1 cellular context compared by ENCODE assay signal in the genomic region with DNA sequence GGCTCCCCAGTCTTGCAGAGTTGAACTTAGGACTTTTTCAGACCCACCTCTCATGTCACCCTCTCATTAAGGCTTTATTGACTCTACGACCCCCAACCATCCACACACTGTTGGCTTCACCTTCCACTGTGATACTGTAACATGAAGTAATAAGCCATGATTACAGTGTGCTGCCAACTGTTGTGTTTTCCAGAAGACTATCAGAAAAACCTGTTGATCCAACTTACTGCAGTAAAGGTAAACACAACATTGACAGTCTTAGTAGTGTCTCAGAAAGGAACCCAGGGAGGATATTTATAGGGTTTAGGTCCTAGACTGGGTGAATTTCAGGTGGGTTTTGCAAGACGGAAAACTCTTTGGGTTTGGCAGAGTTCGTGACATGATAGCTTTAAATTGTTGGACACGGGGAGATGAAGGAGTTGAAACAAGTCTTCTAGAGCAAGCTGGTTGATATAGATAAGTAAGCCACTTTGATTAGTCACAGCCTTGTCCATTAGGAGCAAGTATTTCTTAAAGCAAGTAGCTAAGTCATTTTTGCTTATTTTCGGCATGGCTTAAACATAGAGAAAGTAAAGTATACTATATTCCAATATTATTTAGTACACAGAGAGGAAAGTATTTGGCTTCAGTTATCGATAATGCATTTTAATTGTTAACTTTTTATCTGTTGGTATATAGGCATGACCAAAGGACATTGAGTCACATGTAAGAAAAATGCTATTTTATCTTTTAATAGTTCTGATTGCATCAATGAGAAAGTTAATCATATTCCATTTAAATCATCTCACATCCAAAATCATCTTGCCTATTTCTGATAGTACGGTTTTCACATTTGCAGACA.
TF ChIP-seq lines count a peak whose summit lies in the region.

No MANE protein-coding gene starts in this region.

TF ChIP-seq in K562, 482 proteins besides CTCF, POLR2A, EP300 and RAD21 (continued from another document and continues in another):
- TF ChIP-seq, protein P1, sequence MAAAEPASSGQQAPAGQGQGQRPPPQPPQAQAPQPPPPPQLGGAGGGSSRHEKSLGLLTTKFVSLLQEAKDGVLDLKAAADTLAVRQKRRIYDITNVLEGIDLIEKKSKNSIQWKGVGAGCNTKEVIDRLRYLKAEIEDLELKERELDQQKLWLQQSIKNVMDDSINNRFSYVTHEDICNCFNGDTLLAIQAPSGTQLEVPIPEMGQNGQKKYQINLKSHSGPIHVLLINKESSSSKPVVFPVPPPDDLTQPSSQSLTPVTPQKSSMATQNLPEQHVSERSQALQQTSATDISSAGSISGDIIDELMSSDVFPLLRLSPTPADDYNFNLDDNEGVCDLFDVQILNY (CRISPR knock-in tag; IDR thresholded peaks at IDR 0.05) = no peak
- no peak for TF ChIP-seq CCAR2 (IDR thresholded peaks at IDR 0.05; ENCODE audit: low read depth, low read length)
- TF ChIP-seq NR4A1 (CRISPR knock-in tag; IDR thresholded peaks at IDR 0.05) = no peak
- no peak for TF ChIP-seq NR4A1 (tag; IDR thresholded peaks at IDR 0.05)
- TF ChIP-seq XRCC5 (IDR thresholded peaks at IDR 0.05; ENCODE audit: low read depth, low read length) = no peak
- TF ChIP-seq SNRNP70 (optimal IDR thresholded peaks at IDR 0.05; ENCODE audit: low read depth, low read length) = no peak
- TF ChIP-seq, protein P2, sequence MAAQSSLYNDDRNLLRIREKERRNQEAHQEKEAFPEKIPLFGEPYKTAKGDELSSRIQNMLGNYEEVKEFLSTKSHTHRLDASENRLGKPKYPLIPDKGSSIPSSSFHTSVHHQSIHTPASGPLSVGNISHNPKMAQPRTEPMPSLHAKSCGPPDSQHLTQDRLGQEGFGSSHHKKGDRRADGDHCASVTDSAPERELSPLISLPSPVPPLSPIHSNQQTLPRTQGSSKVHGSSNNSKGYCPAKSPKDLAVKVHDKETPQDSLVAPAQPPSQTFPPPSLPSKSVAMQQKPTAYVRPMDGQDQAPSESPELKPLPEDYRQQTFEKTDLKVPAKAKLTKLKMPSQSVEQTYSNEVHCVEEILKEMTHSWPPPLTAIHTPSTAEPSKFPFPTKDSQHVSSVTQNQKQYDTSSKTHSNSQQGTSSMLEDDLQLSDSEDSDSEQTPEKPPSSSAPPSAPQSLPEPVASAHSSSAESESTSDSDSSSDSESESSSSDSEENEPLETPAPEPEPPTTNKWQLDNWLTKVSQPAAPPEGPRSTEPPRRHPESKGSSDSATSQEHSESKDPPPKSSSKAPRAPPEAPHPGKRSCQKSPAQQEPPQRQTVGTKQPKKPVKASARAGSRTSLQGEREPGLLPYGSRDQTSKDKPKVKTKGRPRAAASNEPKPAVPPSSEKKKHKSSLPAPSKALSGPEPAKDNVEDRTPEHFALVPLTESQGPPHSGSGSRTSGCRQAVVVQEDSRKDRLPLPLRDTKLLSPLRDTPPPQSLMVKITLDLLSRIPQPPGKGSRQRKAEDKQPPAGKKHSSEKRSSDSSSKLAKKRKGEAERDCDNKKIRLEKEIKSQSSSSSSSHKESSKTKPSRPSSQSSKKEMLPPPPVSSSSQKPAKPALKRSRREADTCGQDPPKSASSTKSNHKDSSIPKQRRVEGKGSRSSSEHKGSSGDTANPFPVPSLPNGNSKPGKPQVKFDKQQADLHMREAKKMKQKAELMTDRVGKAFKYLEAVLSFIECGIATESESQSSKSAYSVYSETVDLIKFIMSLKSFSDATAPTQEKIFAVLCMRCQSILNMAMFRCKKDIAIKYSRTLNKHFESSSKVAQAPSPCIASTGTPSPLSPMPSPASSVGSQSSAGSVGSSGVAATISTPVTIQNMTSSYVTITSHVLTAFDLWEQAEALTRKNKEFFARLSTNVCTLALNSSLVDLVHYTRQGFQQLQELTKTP (IDR thresholded peaks at IDR 0.05; ENCODE audit: low read depth in 1 of 2, partially characterized antibody in 2 of 2) = peak in 1 of 2 experiments; percentile 50
- no peak; the same call in 1 of the 2 replicates for TF ChIP-seq MAFK (IDR thresholded peaks at IDR 0.05; ENCODE audit: low read length)
- TF ChIP-seq, protein P3, sequence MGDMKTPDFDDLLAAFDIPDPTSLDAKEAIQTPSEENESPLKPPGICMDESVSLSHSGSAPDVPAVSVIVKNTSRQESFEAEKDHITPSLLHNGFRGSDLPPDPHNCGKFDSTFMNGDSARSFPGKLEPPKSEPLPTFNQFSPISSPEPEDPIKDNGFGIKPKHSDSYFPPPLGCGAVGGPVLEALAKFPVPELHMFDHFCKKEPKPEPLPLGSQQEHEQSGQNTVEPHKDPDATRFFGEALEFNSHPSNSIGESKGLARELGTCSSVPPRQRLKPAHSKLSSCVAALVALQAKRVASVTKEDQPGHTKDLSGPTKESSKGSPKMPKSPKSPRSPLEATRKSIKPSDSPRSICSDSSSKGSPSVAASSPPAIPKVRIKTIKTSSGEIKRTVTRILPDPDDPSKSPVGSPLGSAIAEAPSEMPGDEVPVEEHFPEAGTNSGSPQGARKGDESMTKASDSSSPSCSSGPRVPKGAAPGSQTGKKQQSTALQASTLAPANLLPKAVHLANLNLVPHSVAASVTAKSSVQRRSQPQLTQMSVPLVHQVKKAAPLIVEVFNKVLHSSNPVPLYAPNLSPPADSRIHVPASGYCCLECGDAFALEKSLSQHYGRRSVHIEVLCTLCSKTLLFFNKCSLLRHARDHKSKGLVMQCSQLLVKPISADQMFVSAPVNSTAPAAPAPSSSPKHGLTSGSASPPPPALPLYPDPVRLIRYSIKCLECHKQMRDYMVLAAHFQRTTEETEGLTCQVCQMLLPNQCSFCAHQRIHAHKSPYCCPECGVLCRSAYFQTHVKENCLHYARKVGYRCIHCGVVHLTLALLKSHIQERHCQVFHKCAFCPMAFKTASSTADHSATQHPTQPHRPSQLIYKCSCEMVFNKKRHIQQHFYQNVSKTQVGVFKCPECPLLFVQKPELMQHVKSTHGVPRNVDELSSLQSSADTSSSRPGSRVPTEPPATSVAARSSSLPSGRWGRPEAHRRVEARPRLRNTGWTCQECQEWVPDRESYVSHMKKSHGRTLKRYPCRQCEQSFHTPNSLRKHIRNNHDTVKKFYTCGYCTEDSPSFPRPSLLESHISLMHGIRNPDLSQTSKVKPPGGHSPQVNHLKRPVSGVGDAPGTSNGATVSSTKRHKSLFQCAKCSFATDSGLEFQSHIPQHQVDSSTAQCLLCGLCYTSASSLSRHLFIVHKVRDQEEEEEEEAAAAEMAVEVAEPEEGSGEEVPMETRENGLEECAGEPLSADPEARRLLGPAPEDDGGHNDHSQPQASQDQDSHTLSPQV (IDR thresholded peaks at IDR 0.05) = peak; percentile 54
- no peak for TF ChIP-seq ZKSCAN1 (IDR thresholded peaks at IDR 0.05; ENCODE audit: low read depth, low read length)
- no peak for TF ChIP-seq RBM25 (IDR thresholded peaks at IDR 0.05; ENCODE audit: low read depth, low read length, severe bottlenecking)
- no peak for TF ChIP-seq RBM15 (IDR thresholded peaks at IDR 0.05; ENCODE audit: insufficient read depth, low read length)
- TF ChIP-seq, protein P4, sequence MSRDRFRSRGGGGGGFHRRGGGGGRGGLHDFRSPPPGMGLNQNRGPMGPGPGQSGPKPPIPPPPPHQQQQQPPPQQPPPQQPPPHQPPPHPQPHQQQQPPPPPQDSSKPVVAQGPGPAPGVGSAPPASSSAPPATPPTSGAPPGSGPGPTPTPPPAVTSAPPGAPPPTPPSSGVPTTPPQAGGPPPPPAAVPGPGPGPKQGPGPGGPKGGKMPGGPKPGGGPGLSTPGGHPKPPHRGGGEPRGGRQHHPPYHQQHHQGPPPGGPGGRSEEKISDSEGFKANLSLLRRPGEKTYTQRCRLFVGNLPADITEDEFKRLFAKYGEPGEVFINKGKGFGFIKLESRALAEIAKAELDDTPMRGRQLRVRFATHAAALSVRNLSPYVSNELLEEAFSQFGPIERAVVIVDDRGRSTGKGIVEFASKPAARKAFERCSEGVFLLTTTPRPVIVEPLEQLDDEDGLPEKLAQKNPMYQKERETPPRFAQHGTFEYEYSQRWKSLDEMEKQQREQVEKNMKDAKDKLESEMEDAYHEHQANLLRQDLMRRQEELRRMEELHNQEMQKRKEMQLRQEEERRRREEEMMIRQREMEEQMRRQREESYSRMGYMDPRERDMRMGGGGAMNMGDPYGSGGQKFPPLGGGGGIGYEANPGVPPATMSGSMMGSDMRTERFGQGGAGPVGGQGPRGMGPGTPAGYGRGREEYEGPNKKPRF (IDR thresholded peaks at IDR 0.05; ENCODE audit: low read depth, low read length) = no peak
- TF ChIP-seq NFE2 (IDR thresholded peaks at IDR 0.05; ENCODE audit: low read depth) = peak; percentile 63
- TF ChIP-seq MCM5 (IDR thresholded peaks at IDR 0.05; ENCODE audit: low read depth) = no peak
- peak; percentile 78 for TF ChIP-seq CBFA2T2 (conservative IDR thresholded peaks at IDR 0.05)
- peak; percentile 44 for TF ChIP-seq CCNT2 (IDR thresholded peaks at IDR 0.05; ENCODE audit: borderline replicate concordance, extremely low read depth, insufficient read length, low read depth, low read length)
- peak; percentile 97 for TF ChIP-seq ARID1B (IDR thresholded peaks at IDR 0.05)
- no peak for TF ChIP-seq IFI16 (CRISPR knock-in tag; IDR thresholded peaks at IDR 0.05)
- no peak for TF ChIP-seq MCM3 (IDR thresholded peaks at IDR 0.05)
- TF ChIP-seq ZNF347 (CRISPR knock-in tag; IDR thresholded peaks at IDR 0.05; ENCODE audit: low read depth) = no peak
- TF ChIP-seq PURB (CRISPR knock-in tag; IDR thresholded peaks at IDR 0.05; ENCODE audit: low read depth) = no peak
- TF ChIP-seq MBD2 (IDR thresholded peaks at IDR 0.05; ENCODE audit: borderline replicate concordance, low read depth) = peak; percentile 49; the same call in 1 of the 2 replicates
- no peak for TF ChIP-seq PTTG1 (tag; IDR thresholded peaks at IDR 0.05; ENCODE audit: low read depth)
- TF ChIP-seq SMAD4 (CRISPR knock-in tag; conservative IDR thresholded peaks at IDR 0.05) = no peak
- no peak for TF ChIP-seq MYNN (IDR thresholded peaks at IDR 0.05)
- no peak for TF ChIP-seq MYNN (CRISPR knock-in tag; IDR thresholded peaks at IDR 0.05)
- TF ChIP-seq, protein P5, sequence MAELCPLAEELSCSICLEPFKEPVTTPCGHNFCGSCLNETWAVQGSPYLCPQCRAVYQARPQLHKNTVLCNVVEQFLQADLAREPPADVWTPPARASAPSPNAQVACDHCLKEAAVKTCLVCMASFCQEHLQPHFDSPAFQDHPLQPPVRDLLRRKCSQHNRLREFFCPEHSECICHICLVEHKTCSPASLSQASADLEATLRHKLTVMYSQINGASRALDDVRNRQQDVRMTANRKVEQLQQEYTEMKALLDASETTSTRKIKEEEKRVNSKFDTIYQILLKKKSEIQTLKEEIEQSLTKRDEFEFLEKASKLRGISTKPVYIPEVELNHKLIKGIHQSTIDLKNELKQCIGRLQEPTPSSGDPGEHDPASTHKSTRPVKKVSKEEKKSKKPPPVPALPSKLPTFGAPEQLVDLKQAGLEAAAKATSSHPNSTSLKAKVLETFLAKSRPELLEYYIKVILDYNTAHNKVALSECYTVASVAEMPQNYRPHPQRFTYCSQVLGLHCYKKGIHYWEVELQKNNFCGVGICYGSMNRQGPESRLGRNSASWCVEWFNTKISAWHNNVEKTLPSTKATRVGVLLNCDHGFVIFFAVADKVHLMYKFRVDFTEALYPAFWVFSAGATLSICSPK (IDR thresholded peaks at IDR 0.05; ENCODE audit: borderline replicate concordance) = no peak
- TF ChIP-seq ZNF217 (CRISPR knock-in tag; IDR thresholded peaks at IDR 0.05) = no peak
- no peak for TF ChIP-seq ZNF507 (tag; conservative IDR thresholded peaks at IDR 0.05)
- TF ChIP-seq, protein P6, sequence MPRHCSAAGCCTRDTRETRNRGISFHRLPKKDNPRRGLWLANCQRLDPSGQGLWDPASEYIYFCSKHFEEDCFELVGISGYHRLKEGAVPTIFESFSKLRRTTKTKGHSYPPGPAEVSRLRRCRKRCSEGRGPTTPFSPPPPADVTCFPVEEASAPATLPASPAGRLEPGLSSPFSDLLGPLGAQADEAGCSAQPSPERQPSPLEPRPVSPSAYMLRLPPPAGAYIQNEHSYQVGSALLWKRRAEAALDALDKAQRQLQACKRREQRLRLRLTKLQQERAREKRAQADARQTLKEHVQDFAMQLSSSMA (CRISPR knock-in tag; IDR thresholded peaks at IDR 0.05) = no peak
- TF ChIP-seq, protein P7, sequence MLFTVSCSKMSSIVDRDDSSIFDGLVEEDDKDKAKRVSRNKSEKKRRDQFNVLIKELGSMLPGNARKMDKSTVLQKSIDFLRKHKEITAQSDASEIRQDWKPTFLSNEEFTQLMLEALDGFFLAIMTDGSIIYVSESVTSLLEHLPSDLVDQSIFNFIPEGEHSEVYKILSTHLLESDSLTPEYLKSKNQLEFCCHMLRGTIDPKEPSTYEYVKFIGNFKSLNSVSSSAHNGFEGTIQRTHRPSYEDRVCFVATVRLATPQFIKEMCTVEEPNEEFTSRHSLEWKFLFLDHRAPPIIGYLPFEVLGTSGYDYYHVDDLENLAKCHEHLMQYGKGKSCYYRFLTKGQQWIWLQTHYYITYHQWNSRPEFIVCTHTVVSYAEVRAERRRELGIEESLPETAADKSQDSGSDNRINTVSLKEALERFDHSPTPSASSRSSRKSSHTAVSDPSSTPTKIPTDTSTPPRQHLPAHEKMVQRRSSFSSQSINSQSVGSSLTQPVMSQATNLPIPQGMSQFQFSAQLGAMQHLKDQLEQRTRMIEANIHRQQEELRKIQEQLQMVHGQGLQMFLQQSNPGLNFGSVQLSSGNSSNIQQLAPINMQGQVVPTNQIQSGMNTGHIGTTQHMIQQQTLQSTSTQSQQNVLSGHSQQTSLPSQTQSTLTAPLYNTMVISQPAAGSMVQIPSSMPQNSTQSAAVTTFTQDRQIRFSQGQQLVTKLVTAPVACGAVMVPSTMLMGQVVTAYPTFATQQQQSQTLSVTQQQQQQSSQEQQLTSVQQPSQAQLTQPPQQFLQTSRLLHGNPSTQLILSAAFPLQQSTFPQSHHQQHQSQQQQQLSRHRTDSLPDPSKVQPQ (CRISPR knock-in tag; IDR thresholded peaks at IDR 0.05; ENCODE audit: borderline replicate concordance) = no peak
- TF ChIP-seq PHB2 (IDR thresholded peaks at IDR 0.05; ENCODE audit: low read depth) = 0 out of 2 replicates have a peak, but pooled peaks have one; percentile 57
- no peak for TF ChIP-seq NR2C1 (IDR thresholded peaks at IDR 0.05)
- no peak for TF ChIP-seq NR2C1 (tag; IDR thresholded peaks at IDR 0.05)
- peak; percentile 87; the same call in 1 of the 2 replicates for TF ChIP-seq JUND (IDR thresholded peaks at IDR 0.05; ENCODE audit: borderline replicate concordance, low read depth, low read length)
- TF ChIP-seq JUND (tag; IDR thresholded peaks at IDR 0.05; ENCODE audit: borderline replicate concordance, low read depth, low read length) = peak; percentile 58; the same call in 2 of the 3 replicates
- TF ChIP-seq ELF2 (CRISPR knock-in tag; IDR thresholded peaks at IDR 0.05) = no peak
- TF ChIP-seq, protein P8, sequence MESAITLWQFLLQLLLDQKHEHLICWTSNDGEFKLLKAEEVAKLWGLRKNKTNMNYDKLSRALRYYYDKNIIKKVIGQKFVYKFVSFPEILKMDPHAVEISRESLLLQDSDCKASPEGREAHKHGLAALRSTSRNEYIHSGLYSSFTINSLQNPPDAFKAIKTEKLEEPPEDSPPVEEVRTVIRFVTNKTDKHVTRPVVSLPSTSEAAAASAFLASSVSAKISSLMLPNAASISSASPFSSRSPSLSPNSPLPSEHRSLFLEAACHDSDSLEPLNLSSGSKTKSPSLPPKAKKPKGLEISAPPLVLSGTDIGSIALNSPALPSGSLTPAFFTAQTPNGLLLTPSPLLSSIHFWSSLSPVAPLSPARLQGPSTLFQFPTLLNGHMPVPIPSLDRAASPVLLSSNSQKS (CRISPR knock-in tag; IDR thresholded peaks at IDR 0.05) = no peak
- no peak for TF ChIP-seq EGR1 (conservative IDR thresholded peaks at IDR 0.05)
- TF ChIP-seq ETV1 (tag; conservative IDR thresholded peaks at IDR 0.05; ENCODE audit: low read depth) = no peak
- 0 out of 4 replicates have a peak, but pooled peaks of 1 of the 2 experiments have one; percentile 23 for TF ChIP-seq ETV6 (IDR thresholded peaks at IDR 0.05; ENCODE audit: borderline replicate concordance in 1 of 2, low read depth in 2 of 2, low read length in 1 of 2)
- no peak for TF ChIP-seq ETV6 (CRISPR knock-in tag; IDR thresholded peaks at IDR 0.05; ENCODE audit: borderline replicate concordance)
